ENCODE assay signal across 10 cellular contexts in the genomic region with DNA sequence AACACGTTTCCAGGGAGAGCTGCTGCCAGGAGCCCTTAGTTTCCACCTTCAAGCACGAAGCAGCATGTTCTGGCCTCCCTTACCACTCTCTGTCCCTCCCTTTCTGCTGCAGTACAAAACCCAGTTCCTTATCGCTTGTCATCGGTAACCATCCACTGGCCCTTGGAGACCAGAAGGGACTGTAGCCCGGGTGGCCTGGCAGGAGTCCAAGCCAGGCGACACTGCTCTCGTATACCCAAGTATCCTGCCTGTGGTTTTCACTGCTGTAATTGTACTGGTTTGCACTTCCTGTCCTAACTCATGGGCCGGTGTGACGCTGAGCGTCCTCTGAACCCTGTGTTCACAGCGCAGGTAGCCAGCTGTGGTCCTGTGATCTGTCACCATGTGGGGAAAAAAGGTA.
DNase-seq lines count a peak whose midpoint lies in the region; ATAC-seq and TF ChIP-seq lines count a peak whose summit lies in the region.
"Had no signal": no experiment of that assay in that cellular context is flagged by ENCODE, and none has a peak within 500 bp of the region (broad histone marks: within the 10 kb centered on the region; RNA-seq: fewer than 3 reads in every experiment).

No MANE protein-coding gene starts in this region.

- POLR2A ChIA-PET in CD4-positive, alpha-beta T cell (lab: Charles Lee), result no interaction called here

- no peak overlapping the region for H3K4me3 Mint-ChIP-seq in activated CD8-positive, alpha-beta memory T cell treated with anti-CD3 and anti-CD28 coated beads, Interleukin-2, amount 10 ng/mL, durations not matched to agents 7 days and 5 days
- no peak overlapping the region for H3K4me3 Mint-ChIP-seq in CD4-positive, alpha-beta T cell
- no peak overlapping the region for H3K4me3 Mint-ChIP-seq in endothelial cell (ENCODE audit: unreplicated experiment)

- H3K9me3 ChIP-seq in Loucy (ENCODE audit: insufficient read depth, low read depth, low read length) (no peaks in the 10 kb centered on the region), transverse colon (no peaks in the 10 kb centered on the region)
- H3K9me3 ChIP-seq in CD4-positive, alpha-beta T cell (ENCODE audit: control insufficient read depth, low read length), result no peaks in the 10 kb centered on the region

- no peak overlapping the region for H3K27ac ChIP-seq in transverse colon
- H3K27ac ChIP-seq in CD4-positive, alpha-beta T cell (ENCODE audit: low read depth, low read length), result no peak overlapping the region

- H3K4me1 ChIP-seq in Loucy (ENCODE audit: insufficient read depth, low read length, poor library complexity, severe bottlenecking) (peaks cover 19% of the 10 kb centered on the region), transverse colon (no peaks in the 10 kb centered on the region)

- no peaks in the 10 kb centered on the region for H3K79me2 ChIP-seq in Loucy (ENCODE audit: insufficient read depth, low read length)

- no peak for TF ChIP-seq EP300 in transverse colon (IDR thresholded peaks at IDR 0.05; ENCODE audit: low read depth)

- H3F3A ChIP-seq in Loucy (ENCODE audit: low read depth), result no peaks in the 10 kb centered on the region

- TF ChIP-seq CTCF in Loucy (conservative IDR thresholded peaks at IDR 0.05; ENCODE audit: low read length) (no peak), transverse colon (IDR thresholded peaks at IDR 0.05) (no peak), endothelial cell (IDR thresholded peaks at IDR 0.05; ENCODE audit: unreplicated experiment) (no peak)
- TF ChIP-seq CTCF in CD4-positive, alpha-beta T cell (IDR thresholded peaks at IDR 0.05), result no peak

- no peaks in the 10 kb centered on the region for H4K20me1 ChIP-seq in Loucy (ENCODE audit: insufficient read depth, low read length, poor library complexity, severe bottlenecking)

- intact Hi-C loops in transverse colon (cut with DNase I; ENCODE audit: low total_unique reads), result no loop called here
- intact Hi-C loops in CD4-positive, alpha-beta T cell (cut with DNase I, micrococcal nuclease), result no loop called here

- CTCF ChIA-PET in activated CD8-positive, alpha-beta memory T cell treated with anti-CD3 and anti-CD28 coated beads, Interleukin-2, amount 10 ng/mL, durations not matched to agents 7 days and 5 days (lab: Charles Lee), result no interaction called here
- CTCF ChIA-PET in CD4-positive, alpha-beta T cell (lab: Charles Lee), result no interaction called here

- H3K36me3 ChIP-seq in Loucy (ENCODE audit: insufficient read depth, low read length) (no peaks in the 10 kb centered on the region), transverse colon (no peaks in the 10 kb centered on the region)

- H3K27me3 ChIP-seq in Loucy (ENCODE audit: insufficient read depth, low read length, poor library complexity, severe bottlenecking) (peaks cover 61% of the 10 kb centered on the region), transverse colon (no peaks in the 10 kb centered on the region)
- peaks cover 12% of the 10 kb centered on the region for H3K27me3 ChIP-seq in CD4-positive, alpha-beta T cell (ENCODE audit: control insufficient read depth, insufficient read depth, low read length)

- no peak overlapping the region for H3K9ac ChIP-seq in Loucy (ENCODE audit: low read depth, low read length, poor library complexity, severe bottlenecking)

- no peaks in the 10 kb centered on the region for H3K9me3 Mint-ChIP-seq in activated CD8-positive, alpha-beta memory T cell treated with anti-CD3 and anti-CD28 coated beads, Interleukin-2, amount 10 ng/mL, durations not matched to agents 7 days and 5 days (ENCODE audit: low read depth)
- no peaks in the 10 kb centered on the region for H3K9me3 Mint-ChIP-seq in CD4-positive, alpha-beta T cell
- no peaks in the 10 kb centered on the region for H3K9me3 Mint-ChIP-seq in endothelial cell (ENCODE audit: unreplicated experiment)

- WGBS in transverse colon (ENCODE audit: low coverage in 1 of 2), 2 donors, result 37 to 60% methylated on average over 2 to 11 of the region's 11 CpGs

- H3K27ac Mint-ChIP-seq in activated CD8-positive, alpha-beta memory T cell treated with anti-CD3 and anti-CD28 coated beads, Interleukin-2, amount 10 ng/mL, durations not matched to agents 7 days and 5 days, result no peak overlapping the region
- H3K27ac Mint-ChIP-seq in CD4-positive, alpha-beta T cell, result no peak overlapping the region
- H3K27ac Mint-ChIP-seq in endothelial cell (ENCODE audit: unreplicated experiment), result no peak overlapping the region

- H3K9me2 ChIP-seq in Loucy (replicated peaks; ENCODE audit: low read depth, low read length), result no peaks in the 10 kb centered on the region

- H3K4me1 Mint-ChIP-seq in activated CD8-positive, alpha-beta memory T cell treated with anti-CD3 and anti-CD28 coated beads, Interleukin-2, amount 10 ng/mL, durations not matched to agents 7 days and 5 days, result peaks cover 9% of the 10 kb centered on the region
- H3K4me1 Mint-ChIP-seq in CD4-positive, alpha-beta T cell (ENCODE audit: low read depth), result no peaks in the 10 kb centered on the region
- no peaks in the 10 kb centered on the region for H3K4me1 Mint-ChIP-seq in endothelial cell (ENCODE audit: unreplicated experiment)

- no peak for DNase-seq in activated CD8-positive, alpha-beta memory T cell treated with anti-CD3 and anti-CD28 coated beads, Interleukin-2, amount 10 ng/mL, durations not matched to agents 7 days and 5 days
- DNase-seq in activated CD8-positive, alpha-beta memory T cell treated with anti-CD3 and anti-CD28 coated beads for 24 hours, result no peak
- DNase-seq in transverse colon, result peak; percentile 30
- no peak for DNase-seq in CD4-positive, alpha-beta T cell
- DNase-seq in activated T-cell treated with anti-CD3 and anti-CD28 coated beads, Interleukin-2, amount 50 U/mL, for 1 hour, result no peak
- DNase-seq in endothelial cell (ENCODE audit: low spot score), result no peak
- DNase-seq: H7, SW 1271 had no signal

- H2AFZ ChIP-seq in Loucy (ENCODE audit: low read length), result no peak overlapping the region

- no peaks in the 10 kb centered on the region for H3K36me3 Mint-ChIP-seq in activated CD8-positive, alpha-beta memory T cell treated with anti-CD3 and anti-CD28 coated beads, Interleukin-2, amount 10 ng/mL, durations not matched to agents 7 days and 5 days
- no peaks in the 10 kb centered on the region for H3K36me3 Mint-ChIP-seq in CD4-positive, alpha-beta T cell (ENCODE audit: low read depth)
- H3K36me3 Mint-ChIP-seq in endothelial cell (ENCODE audit: low read depth, unreplicated experiment), result no peaks in the 10 kb centered on the region

- in situ Hi-C loops in transverse colon (cut with MboI; ENCODE audit: low pct_ligation_motif_present in 1 of 4, low pct_unique_long_range_greater_than_20kb in 1 of 4, low sequenced_read_pairs in 3 of 4), result no loop called here

- peaks cover 31% of the 10 kb centered on the region for H3K27me3 Mint-ChIP-seq in activated CD8-positive, alpha-beta memory T cell treated with anti-CD3 and anti-CD28 coated beads, Interleukin-2, amount 10 ng/mL, durations not matched to agents 7 days and 5 days
- H3K27me3 Mint-ChIP-seq in CD4-positive, alpha-beta T cell, result peaks cover 47% of the 10 kb centered on the region
- peaks cover 10% of the 10 kb centered on the region for H3K27me3 Mint-ChIP-seq in endothelial cell (ENCODE audit: unreplicated experiment)

- H3K4me3 ChIP-seq in Loucy (ENCODE audit: low read length, poor library complexity, severe bottlenecking), result peak overlapping the region; percentile 32
- H3K4me3 ChIP-seq in transverse colon, result no peak overlapping the region

- H3K4me2 ChIP-seq in Loucy (ENCODE audit: low read depth, low read length, poor library complexity, severe bottlenecking), result peak overlapping the region; percentile 57

- ATAC-seq in activated CD8-positive, alpha-beta memory T cell treated with anti-CD3 and anti-CD28 coated beads, Interleukin-2, amount 10 ng/mL, durations not matched to agents 7 days and 5 days, result peak; percentile 27
- peak; percentile 36 for ATAC-seq in esophagus mucosa
- ATAC-seq in CD4-positive, alpha-beta T cell (ENCODE audit: poor library complexity), result no peak

- TF ChIP-seq POLR2A in transverse colon (IDR thresholded peaks at IDR 0.05), result no peak
